In the genomic region with DNA sequence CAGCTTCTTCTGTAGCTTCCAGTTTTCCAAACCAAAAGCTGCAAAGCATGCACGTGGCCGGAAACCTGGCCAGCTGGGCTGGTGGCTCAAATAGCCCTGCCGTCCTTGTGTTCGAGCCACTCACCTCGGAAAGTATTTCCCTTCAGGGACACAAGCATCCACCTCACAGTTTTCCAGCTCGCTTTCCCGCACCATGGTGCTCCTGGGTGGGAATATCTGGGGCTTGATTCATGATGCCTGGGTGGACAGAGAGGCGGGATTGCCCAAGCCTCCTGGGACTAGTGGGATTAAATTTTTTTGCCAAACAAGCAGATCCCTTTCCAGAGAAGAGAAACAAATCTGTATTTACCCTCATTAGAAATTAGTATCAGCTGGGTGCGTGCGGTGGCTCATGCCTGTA, we compare ENCODE assay signal across 1 cellular context.
TF ChIP-seq lines count a peak whose summit lies in the region.

No MANE protein-coding gene starts in this region.

TF ChIP-seq in IMR-90, 13 proteins besides CTCF, POLR2A, EP300 and RAD21:
- no peak for TF ChIP-seq MAZ (IDR thresholded peaks at IDR 0.05; ENCODE audit: borderline replicate concordance, low read depth, low read length)
- no peak for TF ChIP-seq CEBPB (IDR thresholded peaks at IDR 0.05; ENCODE audit: low read depth, low read length)
- TF ChIP-seq, protein P1, sequence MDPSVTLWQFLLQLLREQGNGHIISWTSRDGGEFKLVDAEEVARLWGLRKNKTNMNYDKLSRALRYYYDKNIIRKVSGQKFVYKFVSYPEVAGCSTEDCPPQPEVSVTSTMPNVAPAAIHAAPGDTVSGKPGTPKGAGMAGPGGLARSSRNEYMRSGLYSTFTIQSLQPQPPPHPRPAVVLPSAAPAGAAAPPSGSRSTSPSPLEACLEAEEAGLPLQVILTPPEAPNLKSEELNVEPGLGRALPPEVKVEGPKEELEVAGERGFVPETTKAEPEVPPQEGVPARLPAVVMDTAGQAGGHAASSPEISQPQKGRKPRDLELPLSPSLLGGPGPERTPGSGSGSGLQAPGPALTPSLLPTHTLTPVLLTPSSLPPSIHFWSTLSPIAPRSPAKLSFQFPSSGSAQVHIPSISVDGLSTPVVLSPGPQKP (IDR thresholded peaks at IDR 0.05; ENCODE audit: borderline replicate concordance, low read depth, low read length) = no peak
- TF ChIP-seq NFE2L2 (IDR thresholded peaks at IDR 0.05; ENCODE audit: low read depth, low read length) = no peak
- TF ChIP-seq BHLHE40 (IDR thresholded peaks at IDR 0.05; ENCODE audit: low read depth, low read length) = no peak
- TF ChIP-seq MXI1 (IDR thresholded peaks at IDR 0.05; ENCODE audit: borderline replicate concordance, low read depth, low read length) = no peak
- no peak for TF ChIP-seq CHD1 (IDR thresholded peaks at IDR 0.05; ENCODE audit: low read depth, low read length)
- TF ChIP-seq, protein P2, sequence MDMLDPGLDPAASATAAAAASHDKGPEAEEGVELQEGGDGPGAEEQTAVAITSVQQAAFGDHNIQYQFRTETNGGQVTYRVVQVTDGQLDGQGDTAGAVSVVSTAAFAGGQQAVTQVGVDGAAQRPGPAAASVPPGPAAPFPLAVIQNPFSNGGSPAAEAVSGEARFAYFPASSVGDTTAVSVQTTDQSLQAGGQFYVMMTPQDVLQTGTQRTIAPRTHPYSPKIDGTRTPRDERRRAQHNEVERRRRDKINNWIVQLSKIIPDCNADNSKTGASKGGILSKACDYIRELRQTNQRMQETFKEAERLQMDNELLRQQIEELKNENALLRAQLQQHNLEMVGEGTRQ (IDR thresholded peaks at IDR 0.05; ENCODE audit: low read depth, low read length) = no peak
- TF ChIP-seq RFX5 (IDR thresholded peaks at IDR 0.05; ENCODE audit: low read depth, low read length) = no peak
- no peak for TF ChIP-seq RCOR1 (IDR thresholded peaks at IDR 0.05; ENCODE audit: insufficient replicate concordance, low read length)
- TF ChIP-seq FOS (IDR thresholded peaks at IDR 0.05; ENCODE audit: low read depth, low read length) = no peak
- TF ChIP-seq SMC3 (IDR thresholded peaks at IDR 0.05; ENCODE audit: low read depth, low read length) = no peak
- TF ChIP-seq MAFK (IDR thresholded peaks at IDR 0.05; ENCODE audit: low read depth, low read length) = no peak
